Comparison of ENCODE assay signal across 24 cellular contexts in the genomic region with DNA sequence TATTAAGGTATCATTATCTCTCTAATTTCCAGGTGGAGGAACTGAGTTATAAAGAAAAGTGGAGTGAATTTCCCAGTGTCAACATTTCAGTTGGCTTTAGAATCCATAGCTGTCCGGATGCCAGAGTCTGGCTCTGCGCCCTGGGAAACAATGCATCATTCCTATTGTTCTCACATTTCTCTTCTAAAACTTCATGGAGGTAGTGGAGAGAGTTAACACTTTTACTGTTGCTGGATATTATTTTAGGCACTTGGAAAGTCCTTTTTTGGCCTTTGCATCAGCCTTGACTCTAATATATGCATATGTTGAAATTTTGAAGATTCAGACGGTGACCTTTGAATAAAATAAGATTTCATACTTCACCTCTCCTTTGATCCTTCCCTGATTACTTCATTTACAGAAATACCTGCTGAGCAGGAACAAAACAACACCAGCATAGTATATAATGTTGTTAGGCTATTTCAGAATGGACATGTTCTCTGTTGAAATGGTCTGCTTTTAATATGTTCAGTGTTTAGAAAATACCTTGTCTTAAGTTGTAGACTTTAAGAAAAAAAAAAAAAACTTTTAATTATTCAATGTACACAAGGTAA.
DNase-seq lines count a peak whose midpoint lies in the region; ATAC-seq and TF ChIP-seq lines count a peak whose summit lies in the region.
"Had no signal": no experiment of that assay in that cellular context is flagged by ENCODE, and none has a peak within 500 bp of the region (broad histone marks: within the 10 kb centered on the region; RNA-seq: fewer than 3 reads in every experiment).

No MANE protein-coding gene starts in this region.

- H3K4me1 Mint-ChIP-seq in MCF 10A (ENCODE audit: insufficient read depth, unreplicated experiment) = no peaks in the 10 kb centered on the region

- BruUV-seq in MCF 10A (replicated peaks; lab: Mats Ljungman, UMichigan) = no TSS peak

- H3K27ac ChIP-seq in breast epithelium (no peak overlapping the region), suprapubic skin (peak overlapping the region; percentile 8)
- H3K27ac ChIP-seq: tibial artery had no signal

- no peak overlapping the region for H3K4me3 Mint-ChIP-seq in MCF 10A (ENCODE audit: unreplicated experiment)
- H3K4me3 Mint-ChIP-seq: activated CD4-positive, alpha-beta T cell treated with anti-CD3 and anti-CD28 coated beads, Interleukin-2, amount 10 ng/mL, durations not matched to agents 24 days and 14 days; activated CD8-positive, alpha-beta memory T cell treated with anti-CD3 and anti-CD28 coated beads, Interleukin-2, amount 10 ng/mL, durations not matched to agents 7 days and 5 days; activated naive CD8-positive, alpha-beta T cell; activated T-helper 17 cell treated with anti-CD3 and anti-CD28 coated beads, Interleukin-2, amount 50 U/mL, for 72 hours; brain had no signal

- H3K27me3 ChIP-seq in breast epithelium (no peaks in the 10 kb centered on the region), suprapubic skin (no peaks in the 10 kb centered on the region)
- H3K27me3 ChIP-seq: BE2C, gastroesophageal sphincter, tibial artery had no signal

- H3K4me3 ChIP-seq in breast epithelium = no peak overlapping the region
- H3K4me3 ChIP-seq in suprapubic skin = no peak overlapping the region
- H3K4me3 ChIP-seq: gastroesophageal sphincter, K562, tibial artery had no signal

- TF ChIP-seq POLR2A in breast epithelium (IDR thresholded peaks at IDR 0.05) = no peak
- no peak for TF ChIP-seq POLR2A in suprapubic skin (IDR thresholded peaks at IDR 0.05)

- H3K4me1 ChIP-seq in breast epithelium = no peaks in the 10 kb centered on the region
- peaks cover 4% of the 10 kb centered on the region for H3K4me1 ChIP-seq in suprapubic skin
- H3K4me1 ChIP-seq: BE2C had no signal

- intact Hi-C loops in MCF 10A (cut with micrococcal nuclease) (no loop called here), breast epithelium (cut with DNase I; ENCODE audit: low total_unique reads) (no loop called here)

- no peak for TF ChIP-seq EP300 in suprapubic skin (IDR thresholded peaks at IDR 0.05)

- no peaks in the 10 kb centered on the region for H3K36me3 Mint-ChIP-seq in MCF 10A (ENCODE audit: insufficient read depth, unreplicated experiment)
- H3K36me3 Mint-ChIP-seq: activated CD8-positive, alpha-beta memory T cell treated with anti-CD3 and anti-CD28 coated beads, Interleukin-2, amount 10 ng/mL, durations not matched to agents 7 days and 5 days; activated naive CD8-positive, alpha-beta T cell had no signal

- H3K36me3 ChIP-seq in breast epithelium = no peaks in the 10 kb centered on the region
- H3K36me3 ChIP-seq in suprapubic skin = peaks cover 22% of the 10 kb centered on the region
- H3K36me3 ChIP-seq: BE2C had no signal

- ATAC-seq in GM21786 (IDR thresholded peaks at IDR 0.05; ENCODE audit: unreplicated experiment) = no peak
- ATAC-seq: activated CD8-positive, alpha-beta memory T cell treated with anti-CD3 and anti-CD28 coated beads, Interleukin-2, amount 10 ng/mL, durations not matched to agents 7 days and 5 days; activated T-helper 17 cell treated with anti-CD3 and anti-CD28 coated beads, Interleukin-2, amount 50 U/mL, for 72 hours; gastroesophageal sphincter; K562; stimulated activated naive CD8-positive, alpha-beta T cell treated with anti-CD3 and anti-CD28 coated beads, Interleukin-15, Interleukin-2, amounts not matched to agents 100 U/mL and 50 U/mL, for 24 hours had no signal

- 63% methylated on average over 3 of the region's 3 CpGs for WGBS in suprapubic skin

- H3K9me3 ChIP-seq in breast epithelium = no peaks in the 10 kb centered on the region
- H3K9me3 ChIP-seq in suprapubic skin = no peaks in the 10 kb centered on the region
- H3K9me3 ChIP-seq: BE2C, gastroesophageal sphincter, tibial artery had no signal

- H3K27ac Mint-ChIP-seq in MCF 10A (ENCODE audit: low read depth, unreplicated experiment) = no peak overlapping the region
- H3K27ac Mint-ChIP-seq: activated CD4-positive, alpha-beta T cell treated with anti-CD3 and anti-CD28 coated beads, Interleukin-2, amount 10 ng/mL, durations not matched to agents 24 days and 14 days; activated CD8-positive, alpha-beta memory T cell treated with anti-CD3 and anti-CD28 coated beads, Interleukin-2, amount 10 ng/mL, durations not matched to agents 7 days and 5 days; activated naive CD8-positive, alpha-beta T cell; activated T-helper 17 cell treated with anti-CD3 and anti-CD28 coated beads, Interleukin-2, amount 50 U/mL, for 72 hours; brain had no signal

- no peaks in the 10 kb centered on the region for H3K9me3 Mint-ChIP-seq in MCF 10A (ENCODE audit: unreplicated experiment)
- H3K9me3 Mint-ChIP-seq: activated CD4-positive, alpha-beta T cell treated with anti-CD3 and anti-CD28 coated beads, Interleukin-2, amount 10 ng/mL, durations not matched to agents 24 days and 14 days; activated T-helper 17 cell treated with anti-CD3 and anti-CD28 coated beads, Interleukin-2, amount 50 U/mL, for 72 hours; brain had no signal

- no peaks in the 10 kb centered on the region for H3K27me3 Mint-ChIP-seq in MCF 10A (ENCODE audit: insufficient read depth, unreplicated experiment)
- H3K27me3 Mint-ChIP-seq: activated CD4-positive, alpha-beta T cell treated with anti-CD3 and anti-CD28 coated beads, Interleukin-2, amount 10 ng/mL, durations not matched to agents 24 days and 14 days; activated CD8-positive, alpha-beta memory T cell treated with anti-CD3 and anti-CD28 coated beads, Interleukin-2, amount 10 ng/mL, durations not matched to agents 7 days and 5 days; activated naive CD8-positive, alpha-beta T cell; activated T-helper 17 cell treated with anti-CD3 and anti-CD28 coated beads, Interleukin-2, amount 50 U/mL, for 72 hours had no signal

- POLR2A ChIA-PET in MCF 10A (lab: Yijun Ruan, JAX) = no interaction called here

- TF ChIP-seq CTCF in MCF 10A (IDR thresholded peaks at IDR 0.05; ENCODE audit: unreplicated experiment) = no peak
- no peak for TF ChIP-seq CTCF in breast epithelium (IDR thresholded peaks at IDR 0.05)
- no peak for TF ChIP-seq CTCF in suprapubic skin (IDR thresholded peaks at IDR 0.05)

- DNase-seq in MCF 10A (ENCODE audit: unreplicated experiment) (peak; percentile 54), breast epithelium (ENCODE audit: low spot score in 2 of 2) (no peak), astrocyte of the hippocampus (ENCODE audit: low read depth, low spot score) (peak; percentile 56), fibroblast of peridontal ligament (ENCODE audit: extremely low read depth) (peak; percentile 13), suprapubic skin (ENCODE audit: low spot score in 2 of 2) (no peak), NCI-H2171 treated with DMSO at 0.1 percent for 48 hours (lab: John Stamatoyannopoulos, UW) (no peak), pons (ENCODE audit: low spot score) (no peak)
- DNase-seq: activated CD4-positive, alpha-beta T cell treated with anti-CD3 and anti-CD28 coated beads, Interleukin-2, amount 10 ng/mL, durations not matched to agents 24 days and 14 days; activated CD8-positive, alpha-beta memory T cell treated with anti-CD3 and anti-CD28 coated beads, Interleukin-2, amount 10 ng/mL, durations not matched to agents 7 days and 5 days; BE2C; DND-41; NCI-H187 treated with DMSO at 0.1 percent for 48 hours; NCI-H226; NCI-H774; OCI-M1; stimulated activated CD4-positive, alpha-beta T cell treated with anti-CD3 and anti-CD28 coated beads, Interleukin-4, amount 100 ng/mL, for 24 hours; stimulated activated naive CD8-positive, alpha-beta T cell treated with anti-CD3 and anti-CD28 coated beads, Interleukin-15, Interleukin-2, amounts not matched to agents 100 U/mL and 50 U/mL, for 24 hours; tibial artery had no signal

- CTCF ChIA-PET in MCF 10A (lab: Yijun Ruan, JAX) = no interaction called here

Comparison
In these comparisons a context has a peak if more than half of its experiments do, and no peak if none do; other contexts are left out.
1. DNase-seq: peak in MCF 10A (single experiment), astrocyte of the hippocampus (single experiment) and fibroblast of peridontal ligament (single experiment); none in breast epithelium (0 of 2), suprapubic skin (0 of 2), NCI-H2171 treated with DMSO at 0.1 percent for 48 hours (single experiment) and pons (single experiment).